In the genomic region with DNA sequence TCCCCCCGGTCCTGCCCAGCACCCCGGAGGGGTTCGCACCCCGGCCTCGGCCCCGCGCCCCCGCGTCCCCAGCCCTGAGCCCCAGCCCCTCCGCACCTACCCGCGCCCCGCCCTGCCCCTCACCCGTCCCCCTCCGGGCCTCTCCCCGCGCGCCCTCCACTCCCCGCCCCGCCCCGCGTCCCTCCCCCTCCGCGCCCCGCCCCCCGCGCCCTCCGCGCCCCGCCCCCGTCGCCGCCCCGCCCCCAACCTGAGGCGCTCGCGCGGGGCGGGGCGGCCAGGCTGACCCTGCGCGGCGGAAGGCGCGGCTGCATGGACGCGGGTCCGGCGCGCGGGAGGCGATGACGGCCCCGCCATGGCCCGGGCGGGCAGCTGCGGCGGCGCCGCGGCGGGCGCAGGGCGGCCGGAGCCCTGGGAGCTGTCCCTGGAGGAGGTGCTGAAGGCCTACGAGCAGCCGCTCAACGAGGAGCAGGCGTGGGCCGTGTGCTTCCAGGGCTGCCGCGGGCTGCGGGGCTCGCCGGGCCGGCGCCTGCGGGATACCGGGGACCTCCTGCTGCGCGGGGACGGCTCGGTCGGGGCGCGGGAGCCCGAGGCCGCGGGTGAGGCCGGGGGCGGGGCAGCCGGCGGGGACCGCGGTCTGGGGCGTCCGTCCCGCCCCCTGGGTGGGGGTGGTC, we compare ENCODE assay signal across 8 cellular contexts. TPM values are rescaled to one million over a fixed set of nuclear protein-coding genes. Genes with fewer than 3 reads are reported as not detected.
A peak's percentile ranks its signal among the peaks of the same experiment; 100 is the strongest.
DNase-seq lines count a peak whose midpoint lies in the region; ATAC-seq and TF ChIP-seq lines count a peak whose summit lies in the region.

A gene with protein sequence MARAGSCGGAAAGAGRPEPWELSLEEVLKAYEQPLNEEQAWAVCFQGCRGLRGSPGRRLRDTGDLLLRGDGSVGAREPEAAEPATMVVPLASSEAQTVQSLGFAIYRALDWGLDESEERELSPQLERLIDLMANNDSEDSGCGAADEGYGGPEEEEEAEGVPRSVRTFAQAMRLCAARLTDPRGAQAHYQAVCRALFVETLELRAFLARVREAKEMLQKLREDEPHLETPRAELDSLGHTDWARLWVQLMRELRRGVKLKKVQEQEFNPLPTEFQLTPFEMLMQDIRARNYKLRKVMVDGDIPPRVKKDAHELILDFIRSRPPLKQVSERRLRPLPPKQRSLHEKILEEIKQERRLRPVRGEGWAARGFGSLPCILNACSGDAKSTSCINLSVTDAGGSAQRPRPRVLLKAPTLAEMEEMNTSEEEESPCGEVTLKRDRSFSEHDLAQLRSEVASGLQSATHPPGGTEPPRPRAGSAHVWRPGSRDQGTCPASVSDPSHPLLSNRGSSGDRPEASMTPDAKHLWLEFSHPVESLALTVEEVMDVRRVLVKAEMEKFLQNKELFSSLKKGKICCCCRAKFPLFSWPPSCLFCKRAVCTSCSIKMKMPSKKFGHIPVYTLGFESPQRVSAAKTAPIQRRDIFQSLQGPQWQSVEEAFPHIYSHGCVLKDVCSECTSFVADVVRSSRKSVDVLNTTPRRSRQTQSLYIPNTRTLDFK (plus strand): TSS at position 277 of the 671 bp plus-strand sequence. CDS start 76 bp downstream, at position 353.

- no peak for ATAC-seq in HG03521 (IDR thresholded peaks at IDR 0.05; ENCODE audit: unreplicated experiment)

- WGBS in liver, result 2% methylated on average over 98 of the region's 98 CpGs

- H3K4me1 ChIP-seq in liver (ENCODE audit: control insufficient read depth in 4 of 4, insufficient read depth in 4 of 4, low read length in 3 of 4), result peaks cover 8 to 29% (median 21%) of the 10 kb centered on the region in 4 donors

- H3K9ac ChIP-seq in liver (ENCODE audit: low read depth in 1 of 2, low read length in 2 of 2), result peak within 1 kb of the TSS in 1 of 2 donors; percentile 53

- DNase-seq in NCI-H2196 (lab: John Stamatoyannopoulos, UW; ENCODE audit: unreplicated experiment) (peak; percentile 47), NCI-H2196 treated with DMSO at 0.1 percent for 48 hours (lab: John Stamatoyannopoulos, UW; ENCODE audit: unreplicated experiment) (no peak), NCI-H146 treated with DMSO at 0.1 percent for 48 hours (lab: John Stamatoyannopoulos, UW; ENCODE audit: unreplicated experiment) (peak; percentile 13), dermis microvascular lymphatic vessel endothelial cell (ENCODE audit: low read depth in 2 of 2) (peak; percentile 37 to 82)
- peak; percentile 68 to 74 for DNase-seq in activated CD4-positive, alpha-beta T cell treated with anti-CD3 and anti-CD28 coated beads, Interleukin-2, amount 50 U/mL, for 48 hours
- peak; percentile 75 for DNase-seq in stimulated activated CD4-positive, alpha-beta T cell treated with anti-CD3 and anti-CD28 coated beads, Interleukin-4, amount 100 ng/mL, for 1 hour

- peak within 1 kb of the TSS in 2 of 3 donors; percentile 62 to 78 for H3K4me3 ChIP-seq in liver (ENCODE audit: low read depth in 1 of 3, low read length in 3 of 3)

- no peak for TF ChIP-seq RAD21 in liver (IDR thresholded peaks at IDR 0.05)

- no peak for TF ChIP-seq CTCF in liver (IDR thresholded peaks at IDR 0.05; ENCODE audit: low read depth, low read length, missing input control)

- H3K27me3 ChIP-seq in liver (ENCODE audit: control insufficient read depth in 4 of 4, insufficient read depth in 4 of 4, low read length in 3 of 4), result no peaks in the 10 kb centered on the region

- H3K36me3 ChIP-seq in liver (ENCODE audit: control insufficient read depth in 4 of 4, insufficient read depth in 3 of 4, low read depth in 1 of 4, low read length in 3 of 4), result no peaks in the 10 kb centered on the region

- peak within 1 kb of the TSS; percentile 6 to 64 for H3K27ac ChIP-seq in liver (ENCODE audit: low read depth in 1 of 2, low read length in 2 of 2)

- no peaks in the 10 kb centered on the region for H3K9me3 ChIP-seq in liver (ENCODE audit: control insufficient read depth in 4 of 4, low read length in 3 of 4)

TF ChIP-seq in liver, 16 proteins besides CTCF, POLR2A, EP300 and RAD21:
- no peak for TF ChIP-seq EGR1 (IDR thresholded peaks at IDR 0.05; ENCODE audit: low read depth in 2 of 2)
- TF ChIP-seq, protein P1, sequence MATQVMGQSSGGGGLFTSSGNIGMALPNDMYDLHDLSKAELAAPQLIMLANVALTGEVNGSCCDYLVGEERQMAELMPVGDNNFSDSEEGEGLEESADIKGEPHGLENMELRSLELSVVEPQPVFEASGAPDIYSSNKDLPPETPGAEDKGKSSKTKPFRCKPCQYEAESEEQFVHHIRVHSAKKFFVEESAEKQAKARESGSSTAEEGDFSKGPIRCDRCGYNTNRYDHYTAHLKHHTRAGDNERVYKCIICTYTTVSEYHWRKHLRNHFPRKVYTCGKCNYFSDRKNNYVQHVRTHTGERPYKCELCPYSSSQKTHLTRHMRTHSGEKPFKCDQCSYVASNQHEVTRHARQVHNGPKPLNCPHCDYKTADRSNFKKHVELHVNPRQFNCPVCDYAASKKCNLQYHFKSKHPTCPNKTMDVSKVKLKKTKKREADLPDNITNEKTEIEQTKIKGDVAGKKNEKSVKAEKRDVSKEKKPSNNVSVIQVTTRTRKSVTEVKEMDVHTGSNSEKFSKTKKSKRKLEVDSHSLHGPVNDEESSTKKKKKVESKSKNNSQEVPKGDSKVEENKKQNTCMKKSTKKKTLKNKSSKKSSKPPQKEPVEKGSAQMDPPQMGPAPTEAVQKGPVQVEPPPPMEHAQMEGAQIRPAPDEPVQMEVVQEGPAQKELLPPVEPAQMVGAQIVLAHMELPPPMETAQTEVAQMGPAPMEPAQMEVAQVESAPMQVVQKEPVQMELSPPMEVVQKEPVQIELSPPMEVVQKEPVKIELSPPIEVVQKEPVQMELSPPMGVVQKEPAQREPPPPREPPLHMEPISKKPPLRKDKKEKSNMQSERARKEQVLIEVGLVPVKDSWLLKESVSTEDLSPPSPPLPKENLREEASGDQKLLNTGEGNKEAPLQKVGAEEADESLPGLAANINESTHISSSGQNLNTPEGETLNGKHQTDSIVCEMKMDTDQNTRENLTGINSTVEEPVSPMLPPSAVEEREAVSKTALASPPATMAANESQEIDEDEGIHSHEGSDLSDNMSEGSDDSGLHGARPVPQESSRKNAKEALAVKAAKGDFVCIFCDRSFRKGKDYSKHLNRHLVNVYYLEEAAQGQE (IDR thresholded peaks at IDR 0.05), result peak; percentile 97

RNA-seq across cellular contexts. Expression of the gene that starts here (rescaled TPM):
- total RNA-seq in dermis microvascular lymphatic vessel endothelial cell (1.0 and 2.4 TPM in 2 replicates), liver (1 to 10 TPM; 3.2 to 7.2 TPM)
- polyA plus RNA-seq in liver, result 1 to 10 TPM; 1.7 to 2.6 TPM
